In genomic region chr1:153945795-153946621, GRCh38 we compare ENCODE assay signal across 8 cellular contexts. TPM values are rescaled to one million over a fixed set of nuclear protein-coding genes. Genes with fewer than 3 reads are reported as not detected.
DNase-seq lines count a peak whose midpoint lies in the region; ATAC-seq and TF ChIP-seq lines count a peak whose summit lies in the region.

No MANE protein-coding gene starts in this region.

- peak; percentile 70 for DNase-seq in EL
- peak; percentile 56 for DNase-seq in IMR-90
- peak; percentile 63 to 84 (median 74) for DNase-seq in T-helper 1 cell
- DNase-seq in anterior cingulate cortex (lab: John Stamatoyannopoulos, UW), result peak in 56 of 58 donors; percentile 9 to 83 (median 69)
- peak; percentile 83 for DNase-seq in hepatocyte (ENCODE audit: low spot score)
- peak; percentile 95 for DNase-seq in sigmoid colon
- no peak for DNase-seq in kidney glomerular epithelial cell (lab: John Stamatoyannopoulos, UW)

- peak overlapping the region; percentile 58 for H3K23ac ChIP-seq in IMR-90 (ENCODE audit: low read depth, low read length)

- 0% methylated on average over 14 of the region's 95 CpGs; no CpG with 5 or more reads in 1 of the 2 experiments for WGBS in IMR-90 (ENCODE audit: extremely low coverage in 2 of 2, insufficient read length in 1 of 2), 2 experiments
- WGBS in hepatocyte (ENCODE audit: low lambda C conversion rate, missing lambda C conversion rate), result under 1% methylated on average over 35 of the region's 95 CpGs
- WGBS in sigmoid colon, 2 donors, result 0% methylated on average over 95 of the region's 95 CpGs

- peak overlapping the region; percentile 52; the same call in 1 of the 2 replicates for H2BK120ac ChIP-seq in IMR-90 (ENCODE audit: low read depth, low read length)

- H2BK20ac ChIP-seq in IMR-90 (ENCODE audit: low read depth, low read length), result 0 out of 2 replicates have a peak overlapping the region, but pooled peaks have one; percentile 25

- H3K14ac ChIP-seq in IMR-90 (replicated peaks; ENCODE audit: low read depth, low read length), result peak overlapping the region; percentile 96

- H3K9me1 ChIP-seq in IMR-90 (ENCODE audit: insufficient read depth, low read length), result peaks cover 18% of the 10 kb centered on the region; the same call in 1 of the 2 replicates

- BruUV-seq in IMR-90 (replicated peaks; lab: Mats Ljungman, UMichigan), result no TSS peak

- H3K27me3 ChIP-seq in IMR-90 (ENCODE audit: control insufficient read depth, insufficient read depth, low read length) (no peaks in the 10 kb centered on the region), hepatocyte (no peaks in the 10 kb centered on the region), sigmoid colon (no peaks in the 10 kb centered on the region)

- peak overlapping the region; percentile 87 for H3K4ac ChIP-seq in IMR-90 (ENCODE audit: low read depth, low read length)

- peaks cover 11% of the 10 kb centered on the region for H4K20me1 ChIP-seq in IMR-90 (ENCODE audit: insufficient read depth, low read length)
- H4K20me1 ChIP-seq in hepatocyte (ENCODE audit: insufficient read depth, poor library complexity, severe bottlenecking), result peaks cover 3% of the 10 kb centered on the region

- H4K91ac ChIP-seq in IMR-90 (ENCODE audit: insufficient read depth, low read depth, low read length), result peak overlapping the region; percentile 70

- peaks cover 15 to 55% of the 10 kb centered on the region in 2 experiments for H3K79me1 ChIP-seq in IMR-90 (ENCODE audit: low read depth in 1 of 2, low read length in 2 of 2)

- dilution Hi-C loops in IMR-90 (cut with HindIII; ENCODE audit: low sequenced_read_pairs, unreplicated experiment), result no loop called here

- peak overlapping the region; percentile 93 for H2BK5ac ChIP-seq in IMR-90 (ENCODE audit: low read depth, low read length, poor library complexity, severe bottlenecking)

- peaks cover 35% of the 10 kb centered on the region for H3K36me3 ChIP-seq in IMR-90 (ENCODE audit: control insufficient read depth, insufficient read depth, low read length)
- H3K36me3 ChIP-seq in hepatocyte (replicated peaks; ENCODE audit: insufficient read depth, low read depth), result no peaks in the 10 kb centered on the region
- H3K36me3 ChIP-seq in sigmoid colon, result peaks cover 9 to 66% (median 42%) of the 10 kb centered on the region in 4 donors

- TF ChIP-seq CTCF in IMR-90 (conservative IDR thresholded peaks at IDR 0.05; ENCODE audit: low read depth, low read length) (no peak), hepatocyte (IDR thresholded peaks at IDR 0.05; ENCODE audit: poor library complexity) (no peak), sigmoid colon (IDR thresholded peaks at IDR 0.05) (no peak)

- H3K18ac ChIP-seq in IMR-90 (ENCODE audit: low read depth, low read length), result peak overlapping the region; percentile 85

- H3K4me2 ChIP-seq in IMR-90 (ENCODE audit: low read depth, low read length) (peak overlapping the region; percentile 100), hepatocyte (peak overlapping the region; percentile 92)

- no peak for TF ChIP-seq POLR2A in IMR-90 (IDR thresholded peaks at IDR 0.05; ENCODE audit: low read depth, low read length)
- peak; percentile 18 to 34 for TF ChIP-seq POLR2A in sigmoid colon (IDR thresholded peaks at IDR 0.05)

- no peak overlapping the region; the same call in 2 of the 3 replicates for H2BK15ac ChIP-seq in IMR-90 (ENCODE audit: low read depth, low read length)

- POLR2A ChIA-PET in IMR-90 (lab: Charles Lee; ENCODE audit: unreplicated experiment), result interaction anchor here (0.6 to 1.2 kb wide), 2 partner anchors 12 to 40 kb away, joined by 3 read pairs; partner anchors contain the start of gene CRTC2

- peak; percentile 60 for ATAC-seq in GM21576 (IDR thresholded peaks at IDR 0.05; ENCODE audit: unreplicated experiment)
- ATAC-seq in IMR-90 (ENCODE audit: low read depth), result peak; percentile 75

- peak overlapping the region; percentile 90 to 91 for H4K8ac ChIP-seq in IMR-90 (ENCODE audit: low read depth in 2 of 2, low read length in 2 of 2)

- no peak for TF ChIP-seq RAD21 in IMR-90 (IDR thresholded peaks at IDR 0.05; ENCODE audit: low read length)

- H3K9me3 ChIP-seq in IMR-90 (ENCODE audit: control insufficient read depth, insufficient read depth, low read length) (no peaks in the 10 kb centered on the region), hepatocyte (ENCODE audit: low read depth) (no peaks in the 10 kb centered on the region), sigmoid colon (no peaks in the 10 kb centered on the region)

- H3K27ac ChIP-seq in IMR-90 (ENCODE audit: insufficient read depth, low read length) (peak overlapping the region; percentile 97), hepatocyte (peak overlapping the region; percentile 97), sigmoid colon (peak overlapping the region; percentile 98 to 100 (median 99))

- in situ Hi-C loops in IMR-90 (cut with MboI; ENCODE audit: low sequenced_read_pairs), result loop anchor here (5.0 kb wide), 1 partner anchor 149 kb away; no protein-coding TSS in a partner anchor

- H3K79me2 ChIP-seq in hepatocyte, result peaks cover 27% of the 10 kb centered on the region

- H3K56ac ChIP-seq in IMR-90 (ENCODE audit: extremely low read depth, insufficient read depth, low read length), result peak overlapping the region; percentile 81; the same call in 1 of the 2 replicates

- H4K5ac ChIP-seq in IMR-90 (ENCODE audit: low read depth, low read length), result peak overlapping the region; percentile 86

- no peaks in the 10 kb centered on the region for H3K9me2 ChIP-seq in hepatocyte (replicated peaks; ENCODE audit: insufficient read depth)

- CTCF ChIA-PET in IMR-90 (lab: Yijun Ruan, JAX), result interaction anchor here (0.5 to 1.3 kb wide), 5 partner anchors 11 to 64 kb away, joined by 3 to 10 read pairs (median 4); partner anchors contain the start of genes RAB13 and SLC39A1

- peak overlapping the region; percentile 97 for H2AFZ ChIP-seq in IMR-90 (replicated peaks; ENCODE audit: low read length, poor library complexity)
- peak overlapping the region; percentile 94 for H2AFZ ChIP-seq in hepatocyte

- H3K4me3 ChIP-seq in IMR-90 (ENCODE audit: insufficient read depth, low read depth, low read length) (peak overlapping the region; percentile 98), hepatocyte (peak overlapping the region; percentile 98), sigmoid colon (peak overlapping the region; percentile 67 to 98 (median 94))

- intact Hi-C loops in IMR-90 (cut with micrococcal nuclease) (loop anchor here (1.0 kb wide), 2 partner anchors 125 to 149 kb away; no protein-coding TSS in a partner anchor), sigmoid colon (cut with DNase I) (loop anchor here (1.0 to 5.0 kb wide), 4 partner anchors 23 to 149 kb away; no protein-coding TSS in a partner anchor)

- peak overlapping the region; percentile 98 for H3K9ac ChIP-seq in IMR-90 (ENCODE audit: low read depth, low read length)

- TF ChIP-seq EP300 in sigmoid colon (IDR thresholded peaks at IDR 0.05), result peak in 3 of 4 donors; percentile 49 to 68 (median 53)

- H3K4me1 ChIP-seq in IMR-90 (ENCODE audit: control insufficient read depth, insufficient read depth, low read length), result peaks cover 9% of the 10 kb centered on the region
- H3K4me1 ChIP-seq in hepatocyte (ENCODE audit: insufficient read depth), result peaks cover 7% of the 10 kb centered on the region
- peaks cover 0 to 29% (median 19%) of the 10 kb centered on the region in 4 donors for H3K4me1 ChIP-seq in sigmoid colon

- peak overlapping the region; percentile 96 for H2AK5ac ChIP-seq in IMR-90 (ENCODE audit: low read depth, low read length)

- H2AK9ac ChIP-seq in IMR-90 (replicated peaks; ENCODE audit: low read depth, low read length, poor library complexity), result peak overlapping the region; percentile 99

TF ChIP-seq in IMR-90, 13 proteins besides CTCF, POLR2A, EP300 and RAD21 (continues in another document):
- TF ChIP-seq NFE2L2 (IDR thresholded peaks at IDR 0.05; ENCODE audit: low read depth, low read length) (no peak), CHD1 (IDR thresholded peaks at IDR 0.05; ENCODE audit: low read depth, low read length) (0 out of 2 replicates have a peak, but pooled peaks have one; percentile 20)

RNA-seq across cellular contexts. Expression of gene DENND4B, which starts 0.5 kb away (rescaled TPM):
- total RNA-seq in IMR-90 (2012; rRNA removed), result 1.8 and 2.5 TPM in 2 replicates
- polyA plus RNA-seq in IMR-90 (2012; rRNA removed), result 25.2 and 33.3 TPM in 2 replicates
- polyA plus RNA-seq in IMR-90 (2012; cell fraction: cytosol; rRNA removed), result 9.4 and 13.8 TPM in 2 replicates
- polyA plus RNA-seq in IMR-90 (2012; cell fraction: nucleus; rRNA removed; ENCODE audit: low replicate concordance), result 117 and 252 TPM in 2 replicates
- total RNA-seq in hepatocyte, result 8.8 and 15.4 TPM in 2 replicates
- 22.3 and 30.6 TPM in 2 replicates for polyA plus RNA-seq in hepatocyte
- 10 to 100 TPM; 17.9 to 34.9 (median 23.1) TPM for total RNA-seq in sigmoid colon
- polyA plus RNA-seq in sigmoid colon, result 10 to 100 TPM in 1 of 3 donors, 1 to 10 TPM in 2; 4.9 to 41.6 (median 9.0) TPM

RNA-seq across cellular contexts. Expression of gene CRTC2, which starts 12.4 kb away (rescaled TPM):
- total RNA-seq in IMR-90 (2012; rRNA removed) (1.9 and 2.7 TPM in 2 replicates), hepatocyte (7.6 and 10.5 TPM in 2 replicates), sigmoid colon (10 to 100 TPM; 13.7 to 23.3 (median 15.0) TPM)
- polyA plus RNA-seq in IMR-90 (2012; rRNA removed) (20.1 and 22.2 TPM in 2 replicates), hepatocyte (27.1 and 28.0 TPM in 2 replicates), sigmoid colon (10 to 100 TPM; 17.8 to 32.9 (median 18.6) TPM)
- 12.2 and 16.7 TPM in 2 replicates for polyA plus RNA-seq in IMR-90 (2012; cell fraction: cytosol; rRNA removed)
- 59.1 and 73.2 TPM in 2 replicates for polyA plus RNA-seq in IMR-90 (2012; cell fraction: nucleus; rRNA removed; ENCODE audit: low replicate concordance)

RNA-seq across cellular contexts. Expression of gene SLC39A1, which starts 17.3 kb away (rescaled TPM):
- total RNA-seq in IMR-90 (2012; rRNA removed) (94.7 and 97.7 TPM in 2 replicates), hepatocyte (141 and 158 TPM in 2 replicates), sigmoid colon (10 to 100 TPM; 50.7 to 80.3 (median 76.1) TPM)
- polyA plus RNA-seq in IMR-90 (2012; rRNA removed) (84.6 and 89.1 TPM in 2 replicates), hepatocyte (163 and 174 TPM in 2 replicates), sigmoid colon (10 to 100 TPM; 25.7 to 97.5 (median 28.8) TPM)
- polyA plus RNA-seq in IMR-90 (2012; cell fraction: cytosol; rRNA removed), result 74.5 and 89.4 TPM in 2 replicates
- 31.1 and 43.6 TPM in 2 replicates for polyA plus RNA-seq in IMR-90 (2012; cell fraction: nucleus; rRNA removed; ENCODE audit: low replicate concordance)

RNA-seq across cellular contexts. Expression of gene CREB3L4, which starts 21.7 kb away (rescaled TPM):
- total RNA-seq in IMR-90 (2012; rRNA removed) (4.4 and 6.5 TPM in 2 replicates), hepatocyte (10.9 and 15.1 TPM in 2 replicates), sigmoid colon (10 to 100 TPM in 2 of 4 donors, 1 to 10 TPM in 2; 7.9 to 13.8 (median 10.2) TPM)
- polyA plus RNA-seq in IMR-90 (2012; rRNA removed) (8.3 and 9.8 TPM in 2 replicates), hepatocyte (8.6 and 16.6 TPM in 2 replicates), sigmoid colon (10 to 100 TPM in 2 of 3 donors, 1 to 10 TPM in 1; 7.9 to 18.0 (median 16.8) TPM)
- 5.0 and 5.8 TPM in 2 replicates for polyA plus RNA-seq in IMR-90 (2012; cell fraction: cytosol; rRNA removed)
- 21.0 and 21.3 TPM in 2 replicates for polyA plus RNA-seq in IMR-90 (2012; cell fraction: nucleus; rRNA removed; ENCODE audit: low replicate concordance)

RNA-seq across cellular contexts. Expression of gene GATAD2B, which starts 23.2 kb away (rescaled TPM):
- 3.8 and 5.6 TPM in 2 replicates for total RNA-seq in IMR-90 (2012; rRNA removed)
- 6.1 and 6.2 TPM in 2 replicates for polyA plus RNA-seq in IMR-90 (2012; rRNA removed)
- polyA plus RNA-seq in IMR-90 (2012; cell fraction: cytosol; rRNA removed), result 3.1 and 3.6 TPM in 2 replicates
- 5.0 and 9.7 TPM in 2 replicates for polyA plus RNA-seq in IMR-90 (2012; cell fraction: nucleus; rRNA removed; ENCODE audit: low replicate concordance)
- total RNA-seq in hepatocyte, result 7.4 and 11.7 TPM in 2 replicates
- 5.4 TPM in 2 replicates for polyA plus RNA-seq in hepatocyte
- 10 to 100 TPM; 16.4 to 37.4 (median 19.8) TPM for total RNA-seq in sigmoid colon
- polyA plus RNA-seq in sigmoid colon, result 1 to 10 TPM; 1.8 to 7.9 (median 3.9) TPM
